In the genomic region with DNA sequence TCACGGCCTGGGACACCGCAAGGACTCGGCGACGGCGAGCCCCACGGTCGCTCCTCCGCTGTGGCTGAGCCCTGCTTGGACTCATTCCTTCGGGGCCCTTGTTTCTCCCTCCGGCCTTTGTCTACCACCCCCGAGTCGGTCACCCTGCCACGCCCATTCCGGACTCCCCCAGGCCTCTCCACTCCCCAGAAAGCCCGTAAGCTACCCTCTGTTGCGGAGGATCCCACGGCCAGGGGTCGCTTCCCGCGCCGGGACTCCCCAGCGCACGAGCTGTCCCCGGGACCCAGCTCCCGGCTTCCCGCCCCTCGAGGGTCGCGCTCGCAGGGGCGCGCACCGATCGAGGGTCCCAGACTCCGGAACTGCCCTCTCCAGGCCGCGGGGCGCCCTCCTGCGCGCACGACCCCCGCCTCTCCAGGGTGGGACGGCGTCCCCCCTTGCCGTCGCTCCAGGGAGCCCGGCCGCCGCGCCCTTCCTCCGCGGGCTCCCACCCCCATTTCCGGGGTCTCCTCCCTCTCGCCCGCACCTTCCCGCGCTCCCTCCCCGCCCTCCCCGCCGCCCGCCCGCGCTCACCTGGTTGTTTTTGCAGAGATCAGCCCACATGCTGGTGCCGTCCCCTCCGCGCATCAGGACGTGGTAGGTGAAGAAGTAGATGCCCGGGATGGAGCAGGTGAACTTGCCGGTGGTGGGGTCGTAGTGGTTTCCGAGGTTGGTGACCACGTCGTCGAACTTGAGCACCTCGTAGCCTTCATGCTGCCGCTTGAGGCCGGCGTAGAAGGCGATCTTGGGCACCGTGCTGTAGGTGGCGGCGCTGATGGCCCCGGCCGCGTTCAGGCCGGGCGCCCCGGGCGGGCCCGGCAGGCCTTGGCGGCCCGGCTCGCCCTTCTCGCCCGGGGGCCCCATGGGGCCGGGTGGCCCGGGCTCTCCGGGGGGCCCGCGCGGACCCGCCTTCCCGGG, we compare ENCODE assay signal across 8 cellular contexts. TPM values are rescaled to one million over a fixed set of nuclear protein-coding genes. Genes with fewer than 3 reads are reported as not detected.
DNase-seq lines count a peak whose midpoint lies in the region; ATAC-seq lines count a peak whose summit lies in the region.

No MANE protein-coding gene starts in this region.

- no peak overlapping the region for H3K9ac ChIP-seq in neuronal stem cell (ENCODE audit: low read depth, low read length, poor library complexity)

- peak overlapping the region; percentile 88 for H2AFZ ChIP-seq in neuronal stem cell (ENCODE audit: low read length)

- intact Hi-C loops in CD4-positive, alpha-beta memory T cell (cut with micrococcal nuclease) = no loop called here

- H3K27me3 ChIP-seq in CD4-positive, alpha-beta memory T cell (ENCODE audit: insufficient read depth, low read length) = peaks cover 10% of the 10 kb centered on the region
- H3K27me3 ChIP-seq in neuronal stem cell (ENCODE audit: control insufficient read depth in 3 of 3, insufficient read depth in 3 of 3, low read depth in 1 of 3, low read length in 3 of 3) = peaks cover 14 to 86% (median 37%) of the 10 kb centered on the region in 3 experiments

- H3K27me3 Mint-ChIP-seq in CD4-positive, alpha-beta memory T cell = peaks cover 20 to 28% of the 10 kb centered on the region in 2 donors
- peaks cover 53% of the 10 kb centered on the region for H3K27me3 Mint-ChIP-seq in central memory CD8-positive, alpha-beta T cell

- H3K4me3 Mint-ChIP-seq in CD4-positive, alpha-beta memory T cell = peak overlapping the region; percentile 80 to 90 (median 84)
- H3K4me3 Mint-ChIP-seq in central memory CD8-positive, alpha-beta T cell = peak overlapping the region; percentile 86

- POLR2A ChIA-PET in CD4-positive, alpha-beta memory T cell (lab: Charles Lee; ENCODE audit: partially characterized antibody) = no interaction called here

- no peak overlapping the region for H4K91ac ChIP-seq in neuronal stem cell (ENCODE audit: low read depth, low read length, poor library complexity)

- peaks cover 3 to 25% (median 12%) of the 10 kb centered on the region in 4 donors for H3K4me1 Mint-ChIP-seq in CD4-positive, alpha-beta memory T cell
- H3K4me1 Mint-ChIP-seq in central memory CD8-positive, alpha-beta T cell = peaks cover 6% of the 10 kb centered on the region

- H2BK12ac ChIP-seq in neuronal stem cell (ENCODE audit: low read length) = no peak overlapping the region

- no peak overlapping the region for H3K27ac ChIP-seq in CD4-positive, alpha-beta memory T cell (ENCODE audit: low read depth, low read length)
- H3K27ac ChIP-seq in neuronal stem cell (replicated peaks; ENCODE audit: low read length) = no peak overlapping the region

- peak overlapping the region; percentile 70 for H3K18ac ChIP-seq in neuronal stem cell (ENCODE audit: low read length)

- H3K4me3 ChIP-seq in CD4-positive, alpha-beta memory T cell (ENCODE audit: low read length in 2 of 2) = no peak overlapping the region
- H3K4me3 ChIP-seq in neuronal stem cell (ENCODE audit: low read length in 2 of 2) = peak overlapping the region in 1 of 2 donors; percentile 76

- no peak overlapping the region for H4K8ac ChIP-seq in neuronal stem cell (ENCODE audit: low read depth, low read length)

- no peaks in the 10 kb centered on the region for H3K36me3 ChIP-seq in CD4-positive, alpha-beta memory T cell (ENCODE audit: insufficient read depth, low read length)
- H3K36me3 ChIP-seq in neuronal stem cell (replicated peaks in 1 of 2; ENCODE audit: control insufficient read depth in 2 of 2, insufficient read depth in 2 of 2, low read length in 2 of 2) = no peaks in the 10 kb centered on the region

- no peaks in the 10 kb centered on the region for H3K79me1 ChIP-seq in neuronal stem cell (ENCODE audit: low read depth, low read length)

- H3K4me1 ChIP-seq in CD4-positive, alpha-beta memory T cell (ENCODE audit: insufficient read depth, low read length) = peaks cover 13% of the 10 kb centered on the region
- peaks cover 0 to 13% of the 10 kb centered on the region in 2 donors for H3K4me1 ChIP-seq in neuronal stem cell (ENCODE audit: control insufficient read depth in 2 of 2, insufficient read depth in 1 of 2, low read depth in 1 of 2, low read length in 2 of 2)

- peak in 2 of 5 donors; percentile 2 to 5 for DNase-seq in CD4-positive, alpha-beta memory T cell
- no peak for DNase-seq in central memory CD8-positive, alpha-beta T cell (ENCODE audit: low spot score in 2 of 2)
- DNase-seq in neuronal stem cell (ENCODE audit: low spot score) = no peak
- no peak for DNase-seq in NCI-H1105 treated with DMSO at 0.1 percent for 48 hours (lab: John Stamatoyannopoulos, UW)
- DNase-seq in amniotic stem cell (lab: John Stamatoyannopoulos, UW) = no peak
- DNase-seq in SKM-1 treated with dmso at 0.1 percent for 144 hours (lab: John Stamatoyannopoulos, UW; ENCODE audit: unreplicated experiment) = no peak

- H3K23ac ChIP-seq in neuronal stem cell (ENCODE audit: low read depth, low read length, poor library complexity) = peak overlapping the region; percentile 6

- H3K4me2 ChIP-seq in neuronal stem cell (ENCODE audit: insufficient read depth, low read length, poor library complexity, severe bottlenecking) = peak overlapping the region; percentile 86

- no peak overlapping the region for H3K4ac ChIP-seq in neuronal stem cell (ENCODE audit: low read length)

- H2BK120ac ChIP-seq in neuronal stem cell (ENCODE audit: low read depth, low read length) = no peak overlapping the region

- peaks cover 0 to 3% (median 0%) of the 10 kb centered on the region in 8 donors for H3K9me3 Mint-ChIP-seq in CD4-positive, alpha-beta memory T cell
- no peaks in the 10 kb centered on the region for H3K9me3 Mint-ChIP-seq in central memory CD8-positive, alpha-beta T cell

- H3K9me3 ChIP-seq in CD4-positive, alpha-beta memory T cell (ENCODE audit: control insufficient read depth in 1 of 2, low read length in 2 of 2) = no peaks in the 10 kb centered on the region
- H3K9me3 ChIP-seq in neuronal stem cell (replicated peaks in 1 of 2; ENCODE audit: control insufficient read depth in 2 of 2, insufficient read depth in 1 of 2, low read depth in 1 of 2, low read length in 2 of 2) = no peaks in the 10 kb centered on the region

- CTCF ChIA-PET in CD4-positive, alpha-beta memory T cell (lab: Charles Lee; ENCODE audit: partially characterized antibody) = interaction anchor here (0.5 kb wide), 1 partner anchor 618 kb away, joined by 3 read pairs; no protein-coding TSS in a partner anchor

- peaks cover 0 to 7% of the 10 kb centered on the region in 2 donors for H3K36me3 Mint-ChIP-seq in CD4-positive, alpha-beta memory T cell
- H3K36me3 Mint-ChIP-seq in central memory CD8-positive, alpha-beta T cell (ENCODE audit: insufficient read depth) = no peaks in the 10 kb centered on the region

- no peak overlapping the region for H2BK5ac ChIP-seq in neuronal stem cell (ENCODE audit: low read length)

- no peak overlapping the region for H2BK15ac ChIP-seq in neuronal stem cell (ENCODE audit: low read length)

- no CpG with 5 or more reads among the region's 104 CpGs for WGBS in neuronal stem cell (ENCODE audit: extremely low coverage in 2 of 2, insufficient read length in 2 of 2, insufficient replicate concordance in 1 of 2), 2 donors

- no peak overlapping the region for H3K27ac Mint-ChIP-seq in CD4-positive, alpha-beta memory T cell
- H3K27ac Mint-ChIP-seq in central memory CD8-positive, alpha-beta T cell (ENCODE audit: low read depth) = no peak overlapping the region

- ATAC-seq in GM19351 (IDR thresholded peaks at IDR 0.05; ENCODE audit: unreplicated experiment) (peak; percentile 36), HG03280 (IDR thresholded peaks at IDR 0.05; ENCODE audit: unreplicated experiment) (peak; percentile 30)
- no peak for ATAC-seq in central memory CD8-positive, alpha-beta T cell (replicated peaks; ENCODE audit: extremely low read depth, poor library complexity, severe bottlenecking)

- H2AK5ac ChIP-seq in neuronal stem cell (ENCODE audit: low read depth, low read length) = no peak overlapping the region

- H3K14ac ChIP-seq in neuronal stem cell (ENCODE audit: low read length) = no peak overlapping the region

RNA-seq across cellular contexts. Expression of a gene that starts 1.5 kb away (rescaled TPM):
- total RNA-seq in CD4-positive, alpha-beta memory T cell = not detected
- polyA plus RNA-seq in CD4-positive, alpha-beta memory T cell = under 1 TPM; 0.48 TPM
- 0.03 TPM for polyA plus RNA-seq in neuronal stem cell (2013, experiment 1 of 2)
- polyA plus RNA-seq in neuronal stem cell (2013, experiment 2 of 2) = not detected
